ENCODE assay signal across 7 cellular contexts in genomic region chr20:53727239-53727638, GRCh38.
DNase-seq lines count a peak whose midpoint lies in the region; ATAC-seq, FAIRE-seq and TF ChIP-seq lines count a peak whose summit lies in the region.
"Not testable (repeated sequence)": the region's sequence is repeated elsewhere in the genome, so short reads cannot be mapped to it uniquely, and the experiment has no call there.

No MANE protein-coding gene starts in this region.

- H3K9me3 ChIP-seq in RWPE2 (ENCODE audit: severe bottlenecking); GM12878 (replicated peaks; ENCODE audit: control insufficient read depth, insufficient read depth, low read length); K562 (replicated peaks; ENCODE audit: control insufficient read depth, insufficient read depth, low read depth, low read length); HepG2 (ENCODE audit: low read length); trophoblast cell (ENCODE audit: insufficient read depth, low read depth, low read length): not testable (repeated sequence)

- H3K14ac ChIP-seq in trophoblast cell (ENCODE audit: low read length), result not testable (repeated sequence)

- not testable (repeated sequence) for DNase-seq in CD14-positive monocyte (ENCODE audit: low spot score); GM12878 (ENCODE audit: low read depth, low spot score); K562 (ENCODE audit: extremely low read depth in 1 of 4, low spot score in 3 of 4); HepG2 (ENCODE audit: low spot score); memory B cell (ENCODE audit: low spot score in 2 of 2)
- peak; percentile 14 for DNase-seq in RWPE2 (ENCODE audit: low spot score)
- DNase-seq in trophoblast cell, result peak in 1 of 2 donors; percentile 70

- not testable (repeated sequence) for H2AK5ac ChIP-seq in trophoblast cell (ENCODE audit: low read length)

- not testable (repeated sequence) for H3K23ac ChIP-seq in trophoblast cell (ENCODE audit: low read length)

- H4K20me1 ChIP-seq in GM12878 (ENCODE audit: control insufficient read depth, insufficient read depth); K562 (replicated peaks; ENCODE audit: control insufficient read depth, insufficient read depth, low read length); HepG2 (ENCODE audit: insufficient read depth, low read length): not testable (repeated sequence)

- TF ChIP-seq POLR2A in GM12878 (IDR thresholded peaks at IDR 0.05; ENCODE audit: low read depth, low read length); K562 (conservative IDR thresholded peaks at IDR 0.05); HepG2 (IDR thresholded peaks at IDR 0.05; ENCODE audit: insufficient read depth in 1 of 2, low read depth in 2 of 2, low read length in 2 of 2): not testable (repeated sequence)

- H3K36me3 ChIP-seq in RWPE2 (ENCODE audit: low read depth); GM12878 (ENCODE audit: control insufficient read depth in 2 of 2, insufficient read depth in 2 of 2, low read length in 1 of 2); K562 (ENCODE audit: control insufficient read depth, insufficient read depth, low read length); HepG2 (replicated peaks in 1 of 2; ENCODE audit: control insufficient read depth in 1 of 2, insufficient read depth in 2 of 2, low read length in 2 of 2); trophoblast cell (ENCODE audit: control insufficient read depth in 1 of 2, insufficient read depth in 2 of 2, low read length in 2 of 2): not testable (repeated sequence)

- 98% methylated on average over 4 of the region's 4 CpGs for WGBS in GM12878 (ENCODE audit: insufficient coverage, insufficient replicate concordance, low lambda C conversion rate, missing lambda C conversion rate)
- 68% methylated on average over 4 of the region's 4 CpGs for WGBS in K562 (ENCODE audit: insufficient coverage, low coverage, missing lambda C conversion rate)
- WGBS in HepG2 (ENCODE audit: low lambda C conversion rate), result 35% methylated on average over 4 of the region's 4 CpGs
- no CpG with 5 or more reads among the region's 4 CpGs for WGBS in trophoblast cell (ENCODE audit: extremely low coverage, insufficient coverage, insufficient read length)

- ATAC-seq in RWPE2 (ENCODE audit: low read depth); GM12878; K562; HepG2; memory B cell (ENCODE audit: low read depth): not testable (repeated sequence)

- H4K91ac ChIP-seq in trophoblast cell (ENCODE audit: low read depth, low read length), result peak overlapping the region; percentile 69

- not testable (repeated sequence) for H3K9me1 ChIP-seq in K562 (ENCODE audit: control insufficient read depth, insufficient read depth, low read length)

- H3K4ac ChIP-seq in trophoblast cell (ENCODE audit: low read depth, low read length), result not testable (repeated sequence)

- BruUV-seq in GM12878 (replicated peaks; lab: Mats Ljungman, UMichigan); K562 (replicated peaks; lab: Mats Ljungman, UMichigan); HepG2 (replicated peaks; lab: Mats Ljungman, UMichigan): not testable (repeated sequence)

- SMC1A ChIA-PET in GM12878 (lab: Charles Lee; ENCODE audit: uncharacterized antibody, unreplicated experiment), result interaction anchor here (0.8 to 1.6 kb wide), 3 partner anchors 9 to 104 kb away, joined by 3 read pairs; no protein-coding TSS in a partner anchor

- TF ChIP-seq CTCF in CD14-positive monocyte (IDR thresholded peaks at IDR 0.05); RWPE2 (IDR thresholded peaks at IDR 0.05; ENCODE audit: poor library complexity, severe bottlenecking); GM12878 (IDR thresholded peaks at IDR 0.05 in 2 of 3, conservative IDR thresholded peaks at IDR 0.05 in 1 of 3; ENCODE audit: control insufficient read depth in 2 of 3, extremely low read depth in 1 of 3, insufficient read depth in 1 of 3, low read depth in 3 of 3, low read length in 3 of 3); K562 (IDR thresholded peaks at IDR 0.05 in 2 of 3, conservative IDR thresholded peaks at IDR 0.05 in 1 of 3; ENCODE audit: insufficient read depth in 2 of 3, low read depth in 1 of 3, low read length in 3 of 3); HepG2 (CRISPR knock-in tag; IDR thresholded peaks at IDR 0.05): not testable (repeated sequence)

- peak overlapping the region in 1 of 2 donors; percentile 48 for H3K4me3 Mint-ChIP-seq in CD14-positive monocyte
- H3K4me3 Mint-ChIP-seq in memory B cell, result not testable (repeated sequence)

- TF ChIP-seq EP300 in GM12878 (IDR thresholded peaks at IDR 0.05; ENCODE audit: borderline replicate concordance in 1 of 2, control insufficient read depth in 1 of 2, low read depth in 2 of 2, low read length in 2 of 2); K562 (IDR thresholded peaks at IDR 0.05; ENCODE audit: low read length); HepG2 (IDR thresholded peaks at IDR 0.05; ENCODE audit: low read depth in 2 of 2, low read length in 2 of 2); HepG2 (CRISPR knock-in tag; IDR thresholded peaks at IDR 0.05; ENCODE audit: borderline replicate concordance): not testable (repeated sequence)

- in situ Hi-C loops in GM12878 (cut with MboI), result loop anchor here (25.0 kb wide), 1 partner anchor 1540 kb away; the partner anchor contains the start of gene ZFP64
- in situ Hi-C loops in K562 (cut with MboI); HepG2 (cut with HindIII; ENCODE audit: extremely low pct_ligation_motif_present, low pct_unique_long_range_greater_than_20kb): not testable (repeated sequence)

- H3K4me2 ChIP-seq in GM12878 (ENCODE audit: control insufficient read depth, insufficient read depth); K562 (ENCODE audit: insufficient read depth, low read length); HepG2 (ENCODE audit: low read depth, low read length); trophoblast cell (ENCODE audit: low read length): not testable (repeated sequence)

- POLR2A ChIA-PET in GM12878 (lab: Charles Lee), result not testable (repeated sequence)
- POLR2A ChIA-PET in K562 (lab: Yijun Ruan, JAX) (interaction anchor here (0.6 kb wide), 1 partner anchor 190 kb away, joined by 3 read pairs; no protein-coding TSS in a partner anchor), HepG2 (lab: Yijun Ruan, JAX) (interaction anchor here (0.7 to 1.6 kb wide), 2 partner anchors 15 to 90 kb away, joined by 3 to 4 read pairs; no protein-coding TSS in a partner anchor)

- not testable (repeated sequence) for H3K27ac ChIP-seq in RWPE2 (ENCODE audit: poor library complexity, severe bottlenecking); GM12878 (ENCODE audit: control insufficient read depth, insufficient read depth); K562 (ENCODE audit: extremely low read depth, low read depth, low read length); HepG2 (ENCODE audit: extremely low read length, insufficient read depth, low read length); trophoblast cell (ENCODE audit: low read depth, low read length)

- peaks cover 13% of the 10 kb centered on the region for H3K79me1 ChIP-seq in trophoblast cell (ENCODE audit: low read length)

- not testable (repeated sequence) for H4K12ac ChIP-seq in trophoblast cell (ENCODE audit: low read depth, low read length)

- H3K4me1 Mint-ChIP-seq in CD14-positive monocyte (peaks cover 35% of the 10 kb centered on the region), memory B cell (peaks cover 19% of the 10 kb centered on the region)

- H2BK120ac ChIP-seq in trophoblast cell (ENCODE audit: insufficient read depth, low read length, poor library complexity), result not testable (repeated sequence)

- not testable (repeated sequence) for FAIRE-seq in GM12878 (lab: Jason Lieb, UNC); HepG2 (lab: Jason Lieb, UNC)
- peak; percentile 23 for FAIRE-seq in K562 (lab: Jason Lieb, UNC)

- not testable (repeated sequence) for H3K9ac ChIP-seq in GM12878 (ENCODE audit: control insufficient read depth, insufficient read depth, low read length); K562 (ENCODE audit: insufficient read depth in 1 of 2, low read depth in 2 of 2, low read length in 2 of 2); HepG2 (ENCODE audit: insufficient read depth, low read depth, low read length); trophoblast cell (ENCODE audit: low read length)

- not testable (repeated sequence) for H3K27me3 ChIP-seq in RWPE2 (ENCODE audit: insufficient read depth, poor library complexity, severe bottlenecking); GM12878 (replicated peaks in 1 of 2; ENCODE audit: control insufficient read depth in 2 of 2, insufficient read depth in 2 of 2, low read length in 1 of 2); K562 (ENCODE audit: control insufficient read depth in 2 of 2, insufficient read depth in 2 of 2, low read length in 2 of 2); HepG2 (ENCODE audit: control insufficient read depth in 1 of 2, insufficient read depth in 2 of 2, low read length in 2 of 2); trophoblast cell (ENCODE audit: insufficient read depth, low read length)

- H3K4me1 ChIP-seq in RWPE2 (ENCODE audit: insufficient read depth, poor library complexity, severe bottlenecking); K562 (replicated peaks in 1 of 2; ENCODE audit: control insufficient read depth in 2 of 2, insufficient read depth in 2 of 2, low read length in 2 of 2); trophoblast cell (ENCODE audit: control insufficient read depth in 1 of 2, insufficient read depth in 2 of 2, low read length in 2 of 2): not testable (repeated sequence)
- peaks cover 13% of the 10 kb centered on the region for H3K4me1 ChIP-seq in GM12878 (ENCODE audit: control insufficient read depth, insufficient read depth, low read length)
- peaks cover 26% of the 10 kb centered on the region for H3K4me1 ChIP-seq in HepG2 (ENCODE audit: insufficient read depth, low read length)

- H3K27me3 Mint-ChIP-seq in CD14-positive monocyte (ENCODE audit: low read depth in 3 of 3); memory B cell: not testable (repeated sequence)

- not testable (repeated sequence) for H2BK12ac ChIP-seq in trophoblast cell (ENCODE audit: low read length)

- H3K36me3 Mint-ChIP-seq in CD14-positive monocyte, memory B cell: not testable (repeated sequence)

- TF ChIP-seq RAD21 in GM12878 (IDR thresholded peaks at IDR 0.05; ENCODE audit: insufficient read depth, low read depth, low read length); K562 (CRISPR knock-in tag; conservative IDR thresholded peaks at IDR 0.05 in 1 of 2, IDR thresholded peaks at IDR 0.05 in 1 of 2); HepG2 (CRISPR knock-in tag; IDR thresholded peaks at IDR 0.05): not testable (repeated sequence)

- CTCF ChIA-PET in GM12878 (lab: Yijun Ruan, JAX); K562 (lab: Yijun Ruan, JAX; ENCODE audit: low intra/inter-chr PET ratio); HepG2 (lab: Yijun Ruan, JAX; ENCODE audit: low intra/inter-chr PET ratio, low total read pairs): not testable (repeated sequence)

- peak overlapping the region in 6 of 7 donors; percentile 7 to 83 (median 70) for H3K27ac Mint-ChIP-seq in CD14-positive monocyte
- peak overlapping the region; percentile 82 for H3K27ac Mint-ChIP-seq in memory B cell

- H3K18ac ChIP-seq in trophoblast cell (ENCODE audit: low read length), result not testable (repeated sequence)

- H3K4me3 ChIP-seq in RWPE2 (ENCODE audit: severe bottlenecking); GM12878; K562; HepG2 (replicated peaks in 1 of 3; ENCODE audit: insufficient read depth in 1 of 3, low read depth in 2 of 3, low read length in 3 of 3); trophoblast cell (ENCODE audit: low read depth, low read length): not testable (repeated sequence)

- not testable (repeated sequence) for H4K8ac ChIP-seq in trophoblast cell (ENCODE audit: low read depth, low read length)

- not testable (repeated sequence) for H2AFZ ChIP-seq in GM12878 (ENCODE audit: control insufficient read depth, low read depth, low read length); K562 (ENCODE audit: low read depth, low read length); HepG2 (ENCODE audit: low read length); trophoblast cell (ENCODE audit: insufficient read depth, low read length, poor library complexity)

- RAD21 ChIA-PET in GM12878 (lab: Charles Lee; ENCODE audit: unreplicated experiment), result not testable (repeated sequence)

- H3K79me2 ChIP-seq in GM12878 (ENCODE audit: control insufficient read depth, insufficient read depth, low read length); K562 (ENCODE audit: control insufficient read depth, insufficient read depth, low read length); HepG2 (ENCODE audit: insufficient read depth, low read length); trophoblast cell (ENCODE audit: control insufficient read depth, insufficient read depth, low read length, poor library complexity): not testable (repeated sequence)

- intact Hi-C loops in CD14-positive monocyte (cut with micrococcal nuclease); GM12878 (cut with micrococcal nuclease; ENCODE audit: unreplicated experiment); K562 (cut with micrococcal nuclease); HepG2 (cut with micrococcal nuclease; ENCODE audit: unreplicated experiment): not testable (repeated sequence)

- H2BK5ac ChIP-seq in trophoblast cell (ENCODE audit: low read depth, low read length, poor library complexity), result not testable (repeated sequence)

- H3K9me3 Mint-ChIP-seq in CD14-positive monocyte, memory B cell: not testable (repeated sequence)
